In genomic region chr10:115029452-115030375, GRCh38 we compare ENCODE assay signal across 30 cellular contexts.
"Had no signal": no experiment of that assay in that cellular context is flagged by ENCODE, and none has a peak within 500 bp of the region (broad histone marks: within the 10 kb centered on the region; RNA-seq: fewer than 3 reads in every experiment).

No MANE protein-coding gene starts in this region.

- H3K27me3 Mint-ChIP-seq: stimulated activated memory B cell treated with anti-CD40 and anti-IgM and Interleukin-4, amounts not matched to agents 10 μg/mL and 1 μg/mL and 100 μg/mL, for 72 hours; stimulated activated naive CD8-positive, alpha-beta T cell treated with anti-CD3 and anti-CD28 coated beads, Interleukin-15, amount 100 ng/mL, for 72 hours had no signal

- H3K4me3 ChIP-seq: cardiac muscle cell, coronary artery, gastroesophageal sphincter, hepatocyte, lung, sigmoid colon, smooth muscle cell, thyroid gland had no signal

- H3K27me3 ChIP-seq: cardiac muscle cell, gastroesophageal sphincter, sigmoid colon, thyroid gland had no signal

- H3K27ac ChIP-seq: cardiac muscle cell, coronary artery, gastroesophageal sphincter, hepatocyte, sigmoid colon, thyroid gland had no signal

- DNase-seq: activated CD4-positive, alpha-beta memory T cell treated with anti-CD3 and anti-CD28 coated beads, Interleukin-2, amount 10 ng/mL, durations not matched to agents 7 days and 5 days; activated CD4-positive, alpha-beta T cell treated with anti-CD3 and anti-CD28 coated beads for 1 hour; activated CD4-positive, alpha-beta T cell treated with anti-CD3 and anti-CD28 coated beads, Interleukin-2, amount 10 ng/mL, durations not matched to agents 7 days and 5 days; activated gamma-delta T cell treated with Interleukin-2 at 50 U/mL for 16 hours; activated naive CD4-positive, alpha-beta T cell treated with anti-CD3 and anti-CD28 coated beads, Interleukin-2, amount 50 U/mL, for 16 hours; activated T-cell treated with anti-CD3 and anti-CD28 coated beads, Interleukin-2, amount 50 U/mL, for 4 hours; amniotic stem cell; effector memory CD8-positive, alpha-beta T cell; kidney; left colon; sigmoid colon; stimulated activated CD4-positive, alpha-beta T cell treated with anti-CD3 and anti-CD28 coated beads, Interleukin-1b, Interleukin-23, amount 100 ng/mL, for 48 hours; stimulated activated CD4-positive, alpha-beta T cell treated with anti-CD3 and anti-CD28 coated beads, Interleukin-4, amount 100 ng/mL, for 4 hours; stimulated activated CD8-positive, alpha-beta memory T cell treated with anti-CD3 and anti-CD28 coated beads, Interleukin-4, amount 100 ng/mL, for 48 hours; stimulated activated naive CD8-positive, alpha-beta T cell treated with anti-CD3 and anti-CD28 coated beads, Interleukin-15, amount 100 ng/mL, for 72 hours; substantia nigra; SW 1271; T-helper 9 cell; thyroid gland had no signal

- ATAC-seq: activated T-cell treated with anti-CD3 and anti-CD28 coated beads, Interleukin-2, amount 50 U/mL, for 4 hours; activated T-helper 17 cell treated with anti-CD3 and anti-CD28 coated beads, Interleukin-2, amount 50 U/mL, for 72 hours; effector memory CD8-positive, alpha-beta T cell; gastroesophageal sphincter; left colon; stimulated activated memory B cell treated with anti-CD40 and anti-IgM and Interleukin-4, amounts not matched to agents 10 μg/mL and 1 μg/mL and 100 μg/mL, for 72 hours; stimulated activated naive CD8-positive, alpha-beta T cell treated with anti-CD3 and anti-CD28 coated beads, Interleukin-15, amount 100 ng/mL, for 72 hours had no signal

- H3K36me3 Mint-ChIP-seq: natural killer cell treated with Interleukin-12 subunit alpha and Interleukin-12 subunit beta and Interleukin-15 and Interleukin-18, amount 100 ng/mL, for 72 hours; stimulated activated memory B cell treated with anti-CD40 and anti-IgM and Interleukin-4, amounts not matched to agents 10 μg/mL and 1 μg/mL and 100 μg/mL, for 72 hours; WTC11 had no signal

- H3K79me2 ChIP-seq: hepatocyte had no signal

- H3K4me2 ChIP-seq: hepatocyte, smooth muscle cell had no signal

- H3K27ac Mint-ChIP-seq: activated CD4-positive, alpha-beta memory T cell treated with anti-CD3 and anti-CD28 coated beads, Interleukin-2, amount 10 ng/mL, durations not matched to agents 7 days and 5 days; activated CD4-positive, alpha-beta T cell treated with anti-CD3 and anti-CD28 coated beads, Interleukin-2, amount 10 ng/mL, durations not matched to agents 7 days and 5 days; activated T-helper 17 cell treated with anti-CD3 and anti-CD28 coated beads, Interleukin-2, amount 50 U/mL, for 72 hours; effector memory CD8-positive, alpha-beta T cell; natural killer cell treated with Interleukin-12 subunit alpha and Interleukin-12 subunit beta and Interleukin-15 and Interleukin-18, amount 100 ng/mL, for 72 hours; stimulated activated memory B cell treated with anti-CD40 and anti-IgM and Interleukin-4, amounts not matched to agents 10 μg/mL and 1 μg/mL and 100 μg/mL, for 72 hours; stimulated activated naive CD8-positive, alpha-beta T cell treated with anti-CD3 and anti-CD28 coated beads, Interleukin-15, amount 100 ng/mL, for 72 hours; T-helper 1 cell treated with Interleukin-12 subunit alpha and Interleukin-12 subunit beta and Interleukin-4 antibody, amounts not matched to agents 30 μg/mL and 1 μg/mL, for 36 hours; WTC11 had no signal

- H3K4me3 Mint-ChIP-seq: activated CD4-positive, alpha-beta memory T cell treated with anti-CD3 and anti-CD28 coated beads, Interleukin-2, amount 10 ng/mL, durations not matched to agents 7 days and 5 days; activated CD4-positive, alpha-beta T cell treated with anti-CD3 and anti-CD28 coated beads, Interleukin-2, amount 10 ng/mL, durations not matched to agents 7 days and 5 days; activated T-cell treated with anti-CD3 and anti-CD28 coated beads, Interleukin-2, amount 50 U/mL, for 4 hours; activated T-helper 17 cell treated with anti-CD3 and anti-CD28 coated beads, Interleukin-2, amount 50 U/mL, for 72 hours; effector memory CD8-positive, alpha-beta T cell; natural killer cell treated with Interleukin-12 subunit alpha and Interleukin-12 subunit beta and Interleukin-15 and Interleukin-18, amount 100 ng/mL, for 72 hours; stimulated activated memory B cell treated with anti-CD40 and anti-IgM and Interleukin-4, amounts not matched to agents 10 μg/mL and 1 μg/mL and 100 μg/mL, for 72 hours; stimulated activated naive CD8-positive, alpha-beta T cell treated with anti-CD3 and anti-CD28 coated beads, Interleukin-15, amount 100 ng/mL, for 72 hours; T-helper 1 cell treated with Interleukin-12 subunit alpha and Interleukin-12 subunit beta and Interleukin-4 antibody, amounts not matched to agents 30 μg/mL and 1 μg/mL, for 36 hours; WTC11 had no signal

- H2AFZ ChIP-seq: hepatocyte had no signal

- H3K4me1 Mint-ChIP-seq: activated CD4-positive, alpha-beta memory T cell treated with anti-CD3 and anti-CD28 coated beads, Interleukin-2, amount 10 ng/mL, durations not matched to agents 7 days and 5 days; activated CD4-positive, alpha-beta T cell treated with anti-CD3 and anti-CD28 coated beads, Interleukin-2, amount 10 ng/mL, durations not matched to agents 7 days and 5 days; activated T-helper 17 cell treated with anti-CD3 and anti-CD28 coated beads, Interleukin-2, amount 50 U/mL, for 72 hours; stimulated activated memory B cell treated with anti-CD40 and anti-IgM and Interleukin-4, amounts not matched to agents 10 μg/mL and 1 μg/mL and 100 μg/mL, for 72 hours; stimulated activated naive CD8-positive, alpha-beta T cell treated with anti-CD3 and anti-CD28 coated beads, Interleukin-15, amount 100 ng/mL, for 72 hours had no signal

- H3K36me3 ChIP-seq: cardiac muscle cell, gastroesophageal sphincter, sigmoid colon, thyroid gland had no signal

- H3K9me3 Mint-ChIP-seq: activated CD4-positive, alpha-beta memory T cell treated with anti-CD3 and anti-CD28 coated beads, Interleukin-2, amount 10 ng/mL, durations not matched to agents 7 days and 5 days; activated CD4-positive, alpha-beta T cell treated with anti-CD3 and anti-CD28 coated beads, Interleukin-2, amount 10 ng/mL, durations not matched to agents 7 days and 5 days; activated T-cell treated with anti-CD3 and anti-CD28 coated beads, Interleukin-2, amount 50 U/mL, for 4 hours; activated T-helper 17 cell treated with anti-CD3 and anti-CD28 coated beads, Interleukin-2, amount 50 U/mL, for 72 hours; effector memory CD8-positive, alpha-beta T cell; natural killer cell treated with Interleukin-12 subunit alpha and Interleukin-12 subunit beta and Interleukin-15 and Interleukin-18, amount 100 ng/mL, for 72 hours; stimulated activated memory B cell treated with anti-CD40 and anti-IgM and Interleukin-4, amounts not matched to agents 10 μg/mL and 1 μg/mL and 100 μg/mL, for 72 hours; stimulated activated naive CD8-positive, alpha-beta T cell treated with anti-CD3 and anti-CD28 coated beads, Interleukin-15, amount 100 ng/mL, for 72 hours; T-helper 1 cell treated with Interleukin-12 subunit alpha and Interleukin-12 subunit beta and Interleukin-4 antibody, amounts not matched to agents 30 μg/mL and 1 μg/mL, for 36 hours; WTC11 had no signal

- H3K4me1 ChIP-seq: gastroesophageal sphincter, sigmoid colon, thyroid gland had no signal

- H3K9me3 ChIP-seq: gastroesophageal sphincter, sigmoid colon, thyroid gland had no signal
